In genomic region chr2:39470580-39470979, GRCh38 we compare ENCODE assay signal across 13 cellular contexts. TPM values are rescaled to one million over a fixed set of nuclear protein-coding genes. Genes with fewer than 3 reads are reported as not detected.
DNase-seq lines count a peak whose midpoint lies in the region; ATAC-seq and TF ChIP-seq lines count a peak whose summit lies in the region.
"Had no signal": no experiment of that assay in that cellular context is flagged by ENCODE, and none has a peak within 500 bp of the region (broad histone marks: within the 10 kb centered on the region; RNA-seq: fewer than 3 reads in every experiment).

No MANE protein-coding gene starts in this region.

- TF ChIP-seq POLR2A in tibial nerve (IDR thresholded peaks at IDR 0.05), result no peak

- H3K23ac ChIP-seq in mesenchymal stem cell (ENCODE audit: low read length in 2 of 2), result no peak overlapping the region

- H3K9me3 ChIP-seq in mesenchymal stem cell (ENCODE audit: control insufficient read depth, low read length) (no peaks in the 10 kb centered on the region), tibial nerve (no peaks in the 10 kb centered on the region)

- H2BK120ac ChIP-seq in mesenchymal stem cell (ENCODE audit: low read depth, low read length), result no peak overlapping the region

- DNase-seq in mesenchymal stem cell, result no peak
- DNase-seq in dermis blood vessel endothelial cell, result no peak
- DNase-seq in COLO829 (ENCODE audit: low spot score), result no peak
- DNase-seq in tibial nerve (ENCODE audit: low spot score in 2 of 2), result no peak
- DNase-seq: activated CD4-positive, alpha-beta T cell treated with anti-CD3 and anti-CD28 coated beads, Interleukin-2, amount 50 U/mL, for 1 hour; activated naive CD8-positive, alpha-beta T cell treated with anti-CD3 and anti-CD28 coated beads, Interleukin-2, amount 10 ng/mL, durations not matched to agents 7 days and 5 days; CD4-positive, alpha-beta memory T cell; NCI-H2107; SIG-M5 had no signal

- H2BK12ac ChIP-seq in mesenchymal stem cell (ENCODE audit: low read length in 2 of 2), result peak overlapping the region in 1 of 2 experiments; percentile 75

- WGBS in mesenchymal stem cell, result 85% methylated on average over 3 of the region's 3 CpGs
- WGBS in tibial nerve, 2 donors, result 80 to 88% methylated on average over 3 of the region's 3 CpGs

- no peak overlapping the region for H3K9ac ChIP-seq in mesenchymal stem cell (ENCODE audit: low read length)

- no peak overlapping the region for H2BK15ac ChIP-seq in mesenchymal stem cell (ENCODE audit: low read depth, poor library complexity, severe bottlenecking)

- no peaks in the 10 kb centered on the region for H3K27me3 ChIP-seq in mesenchymal stem cell (ENCODE audit: control insufficient read depth in 1 of 2, insufficient read depth in 1 of 2, low read length in 2 of 2)
- no peaks in the 10 kb centered on the region for H3K27me3 ChIP-seq in tibial nerve

- no peak overlapping the region for H3K4me3 ChIP-seq in mesenchymal stem cell (ENCODE audit: insufficient read depth in 1 of 2, low read depth in 1 of 2, low read length in 2 of 2)
- H3K4me3 ChIP-seq in tibial nerve, result no peak overlapping the region

- H3K4ac ChIP-seq in mesenchymal stem cell (ENCODE audit: low read depth in 1 of 2, low read length in 2 of 2), result no peak overlapping the region

- no peaks in the 10 kb centered on the region for H3K79me1 ChIP-seq in mesenchymal stem cell (replicated peaks; ENCODE audit: low read length, poor library complexity, severe bottlenecking)

- no peak overlapping the region for H3K18ac ChIP-seq in mesenchymal stem cell (ENCODE audit: low read depth in 1 of 2, low read length in 2 of 2)

- ATAC-seq in GM18858 (IDR thresholded peaks at IDR 0.05; ENCODE audit: unreplicated experiment), result peak; percentile 49
- peak; percentile 56 for ATAC-seq in GM21528 (IDR thresholded peaks at IDR 0.05; ENCODE audit: low FRiP score, unreplicated experiment)
- peak; percentile 50 for ATAC-seq in HG03103 (IDR thresholded peaks at IDR 0.05; ENCODE audit: low read depth, unreplicated experiment)
- no peak for ATAC-seq in HG03139 (IDR thresholded peaks at IDR 0.05; ENCODE audit: unreplicated experiment)

- TF ChIP-seq CTCF in tibial nerve (IDR thresholded peaks at IDR 0.05), result no peak

- H3K27ac ChIP-seq in mesenchymal stem cell (ENCODE audit: low read length, poor library complexity, severe bottlenecking) (peak overlapping the region; percentile 14), tibial nerve (peak overlapping the region in 1 of 4 donors; percentile 6)

- H3K4me1 ChIP-seq in mesenchymal stem cell (ENCODE audit: control insufficient read depth, insufficient read depth, low read depth, low read length) (peaks cover 2% of the 10 kb centered on the region), tibial nerve (peaks cover 0 to 36% (median 23%) of the 10 kb centered on the region in 4 donors)

- H3K4me2 ChIP-seq in mesenchymal stem cell (ENCODE audit: low read length, poor library complexity, severe bottlenecking), result no peak overlapping the region

- H4K8ac ChIP-seq in mesenchymal stem cell (ENCODE audit: low read length), result no peak overlapping the region

- no peak for TF ChIP-seq EP300 in tibial nerve (IDR thresholded peaks at IDR 0.05)

- H3K36me3 ChIP-seq in mesenchymal stem cell (ENCODE audit: control insufficient read depth in 1 of 2, insufficient read depth in 2 of 2, low read depth in 1 of 2, low read length in 2 of 2) (peaks cover 0 to 3% of the 10 kb centered on the region in 2 experiments), tibial nerve (no peaks in the 10 kb centered on the region)

- no peak overlapping the region for H2BK5ac ChIP-seq in mesenchymal stem cell (ENCODE audit: low read depth, low read length, poor library complexity, severe bottlenecking)

- no peak overlapping the region for H2AFZ ChIP-seq in mesenchymal stem cell (ENCODE audit: low read depth, low read length)

- H3K14ac ChIP-seq in mesenchymal stem cell (ENCODE audit: low read length in 2 of 2), result no peak overlapping the region

- H2AK5ac ChIP-seq in mesenchymal stem cell (ENCODE audit: low read length, severe bottlenecking), result no peak overlapping the region

- no peak overlapping the region for H4K91ac ChIP-seq in mesenchymal stem cell (ENCODE audit: low read length)

RNA-seq across cellular contexts. Expression of gene MAP4K3, which starts 33.5 kb away (rescaled TPM):
- 31.1 TPM for polyA plus RNA-seq in mesenchymal stem cell (2013, experiment 1 of 2)
- 32.2 TPM for polyA plus RNA-seq in mesenchymal stem cell (2013, experiment 2 of 2)
- total RNA-seq in dermis blood vessel endothelial cell (17.4 and 24.0 TPM in 2 replicates), tibial nerve (100 to 1,000 TPM in 1 of 4 donors, 10 to 100 TPM in 3; 54.4 to 102 (median 60.2) TPM)
